ENCODE assay signal across 26 cellular contexts in genomic region chr19:9054207-9054606, GRCh38. TPM values are rescaled to one million over a fixed set of nuclear protein-coding genes. Genes with fewer than 3 reads are reported as not detected.
DNase-seq lines count a peak whose midpoint lies in the region; ATAC-seq, FAIRE-seq and TF ChIP-seq lines count a peak whose summit lies in the region.
"Had no signal": no experiment of that assay in that cellular context is flagged by ENCODE, and none has a peak within 500 bp of the region (broad histone marks: within the 10 kb centered on the region; RNA-seq: fewer than 3 reads in every experiment).

No MANE protein-coding gene starts in this region.

- H3K4me1 ChIP-seq in ES-I3 (ENCODE audit: insufficient read depth, low read length) (peaks cover 9% of the 10 kb centered on the region; the same call in 1 of the 2 replicates), NT2/D1 (ENCODE audit: insufficient read depth, insufficient read length) (no peaks in the 10 kb centered on the region), K562 (replicated peaks in 1 of 2; ENCODE audit: control insufficient read depth in 2 of 2, insufficient read depth in 2 of 2, low read length in 2 of 2) (peaks cover 0 to 1% of the 10 kb centered on the region in 2 experiments; a peak in 1 of 5 replicates), neural progenitor cell (peaks cover 8% of the 10 kb centered on the region)
- H3K4me1 ChIP-seq: BE2C, Caco-2, HAP-1, SJCRH30 had no signal

- CTCF ChIA-PET in K562 (lab: Yijun Ruan, JAX; ENCODE audit: low intra/inter-chr PET ratio): no interaction called here

- H4K20me1 ChIP-seq in K562 (replicated peaks; ENCODE audit: control insufficient read depth, insufficient read depth, low read length) (no peaks in the 10 kb centered on the region), neural progenitor cell (ENCODE audit: low read depth) (no peaks in the 10 kb centered on the region)

- ATAC-seq in K562: no peak
- no peak for ATAC-seq in natural killer cell
- ATAC-seq: T-cell had no signal

- TF ChIP-seq POLR2A in K562 (conservative IDR thresholded peaks at IDR 0.05): no peak

- H3K4me3 Mint-ChIP-seq in neural progenitor cell (no peak overlapping the region), natural killer cell (no peak overlapping the region)
- H3K4me3 Mint-ChIP-seq: CD4-positive, alpha-beta memory T cell; T-cell had no signal

- H3F3A ChIP-seq in neural progenitor cell (ENCODE audit: low read depth): peaks cover 20% of the 10 kb centered on the region

- TF ChIP-seq EP300 in K562 (IDR thresholded peaks at IDR 0.05; ENCODE audit: low read length): no peak

- H3K4me2 ChIP-seq in K562 (ENCODE audit: insufficient read depth, low read length) (no peak overlapping the region), neural progenitor cell (peak overlapping the region; percentile 56)
- H3K4me2 ChIP-seq: KMS-11 had no signal

- BruUV-seq in K562 (replicated peaks; lab: Mats Ljungman, UMichigan): no TSS peak

- H3K4me1 Mint-ChIP-seq in neural progenitor cell: peaks cover 2% of the 10 kb centered on the region
- no peaks in the 10 kb centered on the region for H3K4me1 Mint-ChIP-seq in natural killer cell
- H3K4me1 Mint-ChIP-seq: T-cell had no signal

- H3K79me2 ChIP-seq in K562 (ENCODE audit: control insufficient read depth, insufficient read depth, low read length) (no peaks in the 10 kb centered on the region), neural progenitor cell (ENCODE audit: low read depth) (no peaks in the 10 kb centered on the region)

- intact Hi-C loops in K562 (cut with micrococcal nuclease) (no loop called here), natural killer cell (cut with micrococcal nuclease) (no loop called here)

- in situ Hi-C loops in K562 (cut with MboI): no loop called here

- POLR2A ChIA-PET in K562 (lab: Yijun Ruan, JAX): interaction anchor here (1.2 kb wide), 1 partner anchor 9 kb away, joined by 3 read pairs; no protein-coding TSS in a partner anchor

- H3K9me3 Mint-ChIP-seq in neural progenitor cell (no peaks in the 10 kb centered on the region), natural killer cell (no peaks in the 10 kb centered on the region)

- no peak for TF ChIP-seq RAD21 in K562 (CRISPR knock-in tag; conservative IDR thresholded peaks at IDR 0.05 in 1 of 2, IDR thresholded peaks at IDR 0.05 in 1 of 2)

- H3K36me3 ChIP-seq in ES-I3 (ENCODE audit: insufficient read depth, low read length) (no peaks in the 10 kb centered on the region), NT2/D1 (ENCODE audit: insufficient read depth, insufficient read length, low read length) (no peaks in the 10 kb centered on the region), K562 (ENCODE audit: control insufficient read depth, insufficient read depth, low read length) (no peaks in the 10 kb centered on the region), neural progenitor cell (no peaks in the 10 kb centered on the region)
- H3K36me3 ChIP-seq: BE2C, HAP-1, SJCRH30 had no signal

- no peak for TF ChIP-seq CTCF in K562 (IDR thresholded peaks at IDR 0.05 in 2 of 3, conservative IDR thresholded peaks at IDR 0.05 in 1 of 3; ENCODE audit: insufficient read depth in 2 of 3, low read depth in 1 of 3, low read length in 3 of 3)
- TF ChIP-seq CTCF in neural progenitor cell (IDR thresholded peaks at IDR 0.05): no peak
- no peak for TF ChIP-seq CTCF in natural killer cell (IDR thresholded peaks at IDR 0.05)
- TF ChIP-seq CTCF in GM10266 (IDR thresholded peaks at IDR 0.05; ENCODE audit: control insufficient read depth, insufficient read depth, low read depth, missing control alignments): no peak

- H3K36me3 Mint-ChIP-seq in neural progenitor cell (no peaks in the 10 kb centered on the region), natural killer cell (no peaks in the 10 kb centered on the region)
- H3K36me3 Mint-ChIP-seq: CD4-positive, alpha-beta memory T cell; T-cell had no signal

- H3K27ac ChIP-seq in K562 (ENCODE audit: extremely low read depth, low read depth, low read length): no peak overlapping the region
- no peak overlapping the region for H3K27ac ChIP-seq in neural progenitor cell
- H3K27ac ChIP-seq: HL-60, KMS-11, SJCRH30 had no signal

- no peak overlapping the region for H2AFZ ChIP-seq in K562 (ENCODE audit: low read depth, low read length)
- H2AFZ ChIP-seq in neural progenitor cell (replicated peaks): no peak overlapping the region

- peak overlapping the region; percentile 13 for H3K4me3 ChIP-seq in NT2/D1 (ENCODE audit: insufficient read length, low read depth)
- H3K4me3 ChIP-seq in K562: no peak overlapping the region
- H3K4me3 ChIP-seq in neural progenitor cell: no peak overlapping the region
- H3K4me3 ChIP-seq: HAP-1, SJCRH30 had no signal

- H3K27me3 Mint-ChIP-seq in neural progenitor cell (ENCODE audit: insufficient read depth, low read depth): no peaks in the 10 kb centered on the region
- peaks cover 5 to 6% of the 10 kb centered on the region in 2 donors for H3K27me3 Mint-ChIP-seq in natural killer cell (ENCODE audit: low read depth in 2 of 2)

- H3K27ac Mint-ChIP-seq in neural progenitor cell (no peak overlapping the region), natural killer cell (no peak overlapping the region)
- H3K27ac Mint-ChIP-seq: CD4-positive, alpha-beta memory T cell; T-cell had no signal

- no peak for DNase-seq in NT2/D1 (ENCODE audit: low read depth, low spot score)
- no peak for DNase-seq in K562 (ENCODE audit: extremely low read depth in 1 of 4, low spot score in 3 of 4)
- no peak for DNase-seq in neural progenitor cell (ENCODE audit: low spot score)
- DNase-seq in natural killer cell: no peak
- no peak for DNase-seq in activated CD4-positive, alpha-beta T cell treated with anti-CD3 and anti-CD28 coated beads, Interleukin-2, amount 50 U/mL, for 48 hours
- no peak for DNase-seq in GM10266 (ENCODE audit: extremely low spot score)
- DNase-seq in GOT3 (lab: John Stamatoyannopoulos, UW): no peak
- DNase-seq: BE2C; CD4-positive, alpha-beta memory T cell; DND-41; NCI-H1105; NCI-H146; NCI-H2029 treated with DMSO at 0.1 percent for 48 hours; NCI-H345; NCI-H524 treated with DMSO at 0.1 percent for 48 hours; T-cell had no signal

- H3K9me3 ChIP-seq in ES-I3 (ENCODE audit: control insufficient read depth, insufficient read depth, low read length) (no peaks in the 10 kb centered on the region), NT2/D1 (ENCODE audit: insufficient read depth, low read length) (peaks cover 8% of the 10 kb centered on the region; the same call in 1 of the 2 replicates), K562 (replicated peaks; ENCODE audit: control insufficient read depth, insufficient read depth, low read depth, low read length) (no peaks in the 10 kb centered on the region), neural progenitor cell (ENCODE audit: low read depth) (no peaks in the 10 kb centered on the region)
- H3K9me3 ChIP-seq: BE2C, Caco-2, HAP-1, SJCRH30 had no signal

- H3K9me1 ChIP-seq in K562 (ENCODE audit: control insufficient read depth, insufficient read depth, low read length): no peaks in the 10 kb centered on the region

- peak overlapping the region; percentile 39; the same call in 1 of the 2 replicates for H3K9ac ChIP-seq in ES-I3 (ENCODE audit: low read depth, low read length)
- H3K9ac ChIP-seq in NT2/D1 (ENCODE audit: insufficient read length, low read depth): peak overlapping the region; percentile 53
- H3K9ac ChIP-seq in K562 (ENCODE audit: insufficient read depth in 1 of 2, low read depth in 2 of 2, low read length in 2 of 2): no peak overlapping the region
- H3K9ac ChIP-seq in neural progenitor cell: no peak overlapping the region
- H3K9ac ChIP-seq: KMS-11 had no signal

- FAIRE-seq in K562 (lab: Jason Lieb, UNC): no peak
- FAIRE-seq: GM12892 had no signal

- H3K27me3 ChIP-seq in NT2/D1 (ENCODE audit: insufficient read depth, insufficient read length) (no peaks in the 10 kb centered on the region), K562 (ENCODE audit: control insufficient read depth in 2 of 2, insufficient read depth in 2 of 2, low read length in 2 of 2) (peaks cover 0 to 6% of the 10 kb centered on the region in 2 experiments; a peak in 1 of 5 replicates), neural progenitor cell (no peaks in the 10 kb centered on the region)
- H3K27me3 ChIP-seq: BE2C, SJCRH30 had no signal

- 13% methylated on average over 7 of the region's 8 CpGs for WGBS in K562 (ENCODE audit: insufficient coverage, low coverage, missing lambda C conversion rate)

RNA-seq across cellular contexts. Expression of gene OR1M1, which starts 32.7 kb away (rescaled TPM):
- total RNA-seq in K562 (2011; cell fraction: chromatin; rRNA removed; ENCODE audit: low replicate concordance): not detected in 2 replicates
- total RNA-seq in K562 (2011; cell fraction: nucleolus; rRNA removed): not detected in 2 replicates
- total RNA-seq in K562 (2011; cell fraction: nucleoplasm; rRNA removed): not detected in 2 replicates
- total RNA-seq in K562 (2014; rRNA removed) (not detected in 2 replicates), K562 (2014; rRNA removed; fragmentation: Illumina TruSeq; extraction: Trizol) (not detected in 2 replicates), K562 (2015; rRNA removed; fragmentation: Illumina TruSeq; extraction: Trizol) (not detected in 2 replicates), K562 (2021) (not detected in 2 replicates), neural progenitor cell (ENCODE audit: low replicate concordance) (not detected in 2 replicates), natural killer cell (not detected)
- polyA plus RNA-seq in K562 (2011; rRNA removed) (not detected in 2 replicates), K562 (2014; fragmentation: Illumina TruSeq; extraction: Trizol) (not detected in 2 replicates), K562 (2014; fragmentation: Nextera tagmentation; extraction: Ambion mirVana) (not detected), K562 (2014; rRNA removed) (not detected in 2 replicates)
- polyA plus RNA-seq in K562 (2011; cell fraction: cytosol; rRNA removed): not detected in 2 replicates
- polyA plus RNA-seq in K562 (2011; cell fraction: nucleus; rRNA removed): not detected in 2 replicates
- not detected in 2 replicates for polyA plus RNA-seq in K562 (2012)
- polyA minus RNA-seq in K562 (2011; rRNA and poly(A)+ RNA removed): not detected in 2 replicates
- not detected in 2 replicates for polyA minus RNA-seq in K562 (2011; cell fraction: cytosol; rRNA and poly(A)+ RNA removed)
- polyA minus RNA-seq in K562 (2011; cell fraction: nucleus; rRNA and poly(A)+ RNA removed): not detected in 2 replicates
- total RNA-seq: A673; Caco-2; CD4-positive, alpha-beta memory T cell; G401; HT-29; SJCRH30; T-cell had no signal
- polyA plus RNA-seq: CD4-positive, alpha-beta memory T cell had no signal

RNA-seq across cellular contexts. Expression of gene MUC16, which starts 44.0 kb away (rescaled TPM):
- total RNA-seq in K562 (2011; cell fraction: chromatin; rRNA removed; ENCODE audit: low replicate concordance): 0.04 TPM in 1 of 2 replicates, not detected in the other
- not detected in 2 replicates for total RNA-seq in K562 (2011; cell fraction: nucleolus; rRNA removed)
- not detected in 2 replicates for total RNA-seq in K562 (2011; cell fraction: nucleoplasm; rRNA removed)
- total RNA-seq in K562 (2014; rRNA removed) (not detected in 2 replicates), K562 (2014; rRNA removed; fragmentation: Illumina TruSeq; extraction: Trizol) (not detected in 2 replicates), K562 (2015; rRNA removed; fragmentation: Illumina TruSeq; extraction: Trizol) (not detected in 2 replicates), K562 (2021) (not detected in 2 replicates), neural progenitor cell (ENCODE audit: low replicate concordance) (under 0.01 and 0.07 TPM in 2 replicates), natural killer cell (under 1 TPM in 1 of 3 donors, not detected in 2; under 0.01 TPM)
- polyA plus RNA-seq in K562 (2011; rRNA removed) (not detected in 2 replicates), K562 (2014; fragmentation: Illumina TruSeq; extraction: Trizol) (not detected in 2 replicates), K562 (2014; fragmentation: Nextera tagmentation; extraction: Ambion mirVana) (not detected), K562 (2014; rRNA removed) (not detected in 2 replicates)
- not detected in 2 replicates for polyA plus RNA-seq in K562 (2011; cell fraction: cytosol; rRNA removed)
- not detected in 2 replicates for polyA plus RNA-seq in K562 (2011; cell fraction: nucleus; rRNA removed)
- not detected in 2 replicates for polyA plus RNA-seq in K562 (2012)
- under 0.01 TPM in 1 of 2 replicates, not detected in the other for polyA minus RNA-seq in K562 (2011; rRNA and poly(A)+ RNA removed)
- 0.18 TPM in 1 of 2 replicates, not detected in the other for polyA minus RNA-seq in K562 (2011; cell fraction: cytosol; rRNA and poly(A)+ RNA removed)
- polyA minus RNA-seq in K562 (2011; cell fraction: nucleus; rRNA and poly(A)+ RNA removed): under 0.01 TPM in 2 replicates
- total RNA-seq: A673; CD4-positive, alpha-beta memory T cell; G401; SJCRH30 had no signal
- polyA plus RNA-seq: CD4-positive, alpha-beta memory T cell had no signal

RNA-seq across cellular contexts. Expression of gene OR7G2, which starts 53.1 kb away (rescaled TPM):
- total RNA-seq in K562 (2011; cell fraction: chromatin; rRNA removed; ENCODE audit: low replicate concordance): not detected in 2 replicates
- not detected in 2 replicates for total RNA-seq in K562 (2011; cell fraction: nucleolus; rRNA removed)
- total RNA-seq in K562 (2011; cell fraction: nucleoplasm; rRNA removed): not detected in 2 replicates
- total RNA-seq in K562 (2014; rRNA removed): not detected in 2 replicates
- not detected in 2 replicates for total RNA-seq in K562 (2014; rRNA removed; fragmentation: Illumina TruSeq; extraction: Trizol)
- not detected in 2 replicates for total RNA-seq in K562 (2015; rRNA removed; fragmentation: Illumina TruSeq; extraction: Trizol)
- total RNA-seq in K562 (2021): not detected in 2 replicates
- polyA plus RNA-seq in K562 (2011; rRNA removed): 0.16 and 0.20 TPM in 2 replicates
- polyA plus RNA-seq in K562 (2011; cell fraction: cytosol; rRNA removed): 0.10 and 0.13 TPM in 2 replicates
- 0.13 TPM in 1 of 2 replicates, not detected in the other for polyA plus RNA-seq in K562 (2011; cell fraction: nucleus; rRNA removed)
- 0.05 TPM in 1 of 2 replicates, not detected in the other for polyA plus RNA-seq in K562 (2012)
- not detected in 2 replicates for polyA plus RNA-seq in K562 (2014; fragmentation: Illumina TruSeq; extraction: Trizol)
- not detected for polyA plus RNA-seq in K562 (2014; fragmentation: Nextera tagmentation; extraction: Ambion mirVana)
- polyA plus RNA-seq in K562 (2014; rRNA removed): not detected in 2 replicates
- polyA minus RNA-seq in K562 (2011; rRNA and poly(A)+ RNA removed): not detected in 2 replicates
- not detected in 2 replicates for polyA minus RNA-seq in K562 (2011; cell fraction: cytosol; rRNA and poly(A)+ RNA removed)
- polyA minus RNA-seq in K562 (2011; cell fraction: nucleus; rRNA and poly(A)+ RNA removed): not detected in 2 replicates
- not detected in 2 replicates for total RNA-seq in neural progenitor cell (ENCODE audit: low replicate concordance)
- not detected for total RNA-seq in natural killer cell
- total RNA-seq: A673; Caco-2; CD4-positive, alpha-beta memory T cell; G401; HT-29; SJCRH30; T-cell had no signal
- polyA plus RNA-seq: CD4-positive, alpha-beta memory T cell had no signal

Comparison
In these comparisons a context has a peak if more than half of its experiments do, and no peak if none do; other contexts are left out.
1. H3K9ac ChIP-seq: peak in ES-I3 (single experiment) and NT2/D1 (single experiment); none in K562 (0 of 2) and neural progenitor cell (single experiment).